In the genomic region with DNA sequence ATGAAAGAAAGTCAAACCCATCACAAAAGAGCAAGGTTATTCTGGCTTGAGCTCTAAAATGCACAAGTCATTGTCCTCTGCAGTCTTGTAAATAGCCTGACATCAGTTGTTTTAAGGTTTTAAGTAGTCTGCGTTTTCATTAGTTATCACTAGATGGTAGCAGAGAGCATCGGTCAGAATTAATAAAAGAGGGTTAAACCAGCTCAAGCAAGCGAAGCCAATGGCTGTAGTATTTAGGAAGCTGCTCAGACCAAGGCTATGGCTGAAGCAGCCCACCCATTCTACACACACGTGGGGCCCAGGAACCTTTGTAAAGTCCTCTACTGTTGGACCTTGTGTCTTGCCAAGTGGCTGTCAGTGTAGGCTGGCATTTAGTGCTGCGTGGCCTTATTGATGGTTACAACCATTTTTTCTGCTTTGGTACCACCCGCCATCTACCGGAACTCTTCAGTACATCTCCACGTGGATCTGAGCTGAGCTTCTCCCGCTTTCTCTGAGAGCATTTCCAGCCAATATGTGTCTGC, we compare ENCODE assay signal across 1 cellular context.
TF ChIP-seq lines count a peak whose summit lies in the region.

No MANE protein-coding gene starts in this region.

TF ChIP-seq in GM12878, 131 proteins besides CTCF, POLR2A, EP300 and RAD21:
- TF ChIP-seq JUNB (IDR thresholded peaks at IDR 0.05) (no peak), TCF7 (IDR thresholded peaks at IDR 0.05; ENCODE audit: borderline replicate concordance) (no peak), SMARCA5 (IDR thresholded peaks at IDR 0.05) (no peak), ZNF384 (IDR thresholded peaks at IDR 0.05; ENCODE audit: borderline replicate concordance, low read depth, low read length) (0 out of 2 replicates have a peak, but pooled peaks have one; percentile 6), SMC3 (IDR thresholded peaks at IDR 0.05; ENCODE audit: borderline replicate concordance, low read length) (peak; percentile 50; the same call in 1 of the 2 replicates), MEF2B (IDR thresholded peaks at IDR 0.05; ENCODE audit: partially characterized antibody, poor library complexity, severe bottlenecking) (no peak)
